1 cellular context compared by ENCODE assay signal in genomic region chr6:44228433-44228832, GRCh38.
TF ChIP-seq lines count a peak whose summit lies in the region.

No MANE protein-coding gene starts in this region.

TF ChIP-seq in GM23338, 12 proteins besides CTCF, POLR2A, EP300 and RAD21 (continued from another document):
- TF ChIP-seq ZNF462 (CRISPR knock-in tag; IDR thresholded peaks at IDR 0.05), result no peak
